In genomic region chr11:12853652-12854296, GRCh38 we compare ENCODE assay signal across 13 cellular contexts.
DNase-seq lines count a peak whose midpoint lies in the region; ATAC-seq and TF ChIP-seq lines count a peak whose summit lies in the region.
"Had no signal": no experiment of that assay in that cellular context is flagged by ENCODE, and none has a peak within 500 bp of the region (broad histone marks: within the 10 kb centered on the region; RNA-seq: fewer than 3 reads in every experiment).

No MANE protein-coding gene starts in this region.

- no peak for TF ChIP-seq POLR2A in adrenal gland (IDR thresholded peaks at IDR 0.05)

- no peaks in the 10 kb centered on the region for H3K9me3 ChIP-seq in adrenal gland (replicated peaks in 1 of 3)
- no peaks in the 10 kb centered on the region for H3K9me3 ChIP-seq in heart right ventricle
- no peaks in the 10 kb centered on the region for H3K9me3 ChIP-seq in BE2C

- 16 to 35% (median 32%) methylated on average over 7 of the region's 7 CpGs for WGBS in adrenal gland, 4 donors
- WGBS in heart right ventricle, 2 donors = 33 to 39% methylated on average over 7 of the region's 7 CpGs

- H3K36me3 Mint-ChIP-seq in nephron progenitor cell (ENCODE audit: low read depth) = peaks cover 17% of the 10 kb centered on the region
- H3K36me3 Mint-ChIP-seq: stimulated activated effector memory CD8-positive, alpha-beta T cell treated with anti-CD3 and anti-CD28 coated beads, Interleukin-12 subunit alpha, Interleukin-12 subunit beta, amount 100 ng/mL, for 72 hours had no signal

- DNase-seq in adrenal gland (peak in 6 of 7 donors; percentile 43 to 84 (median 50)), heart right ventricle (no peak), nephron progenitor cell (no peak), BE2C (no peak)
- DNase-seq: activated B cell treated with CpG ODN at 0.5 μM for 24 hours, head of caudate nucleus, NCI-H1105 treated with DMSO at 0.1 percent for 48 hours had no signal

- ATAC-seq in heart right ventricle (peak in 7 of 8 donors; percentile 29 to 81 (median 56)), HG02852 (IDR thresholded peaks at IDR 0.05; ENCODE audit: unreplicated experiment) (no peak), HG03457 (IDR thresholded peaks at IDR 0.05; ENCODE audit: unreplicated experiment) (no peak), HG03469 (IDR thresholded peaks at IDR 0.05; ENCODE audit: unreplicated experiment) (no peak)
- ATAC-seq: stimulated activated effector memory CD8-positive, alpha-beta T cell treated with anti-CD3 and anti-CD28 coated beads, Interleukin-12 subunit alpha, Interleukin-12 subunit beta, amount 100 ng/mL, for 72 hours had no signal

- H3K27ac ChIP-seq in 22Rv1 = peak overlapping the region; percentile 65
- peak overlapping the region in 4 of 5 donors; percentile 37 to 64 (median 59) for H3K27ac ChIP-seq in adrenal gland
- peak overlapping the region in 5 of 10 donors; percentile 8 to 38 (median 30) for H3K27ac ChIP-seq in heart right ventricle

- H3K4me3 ChIP-seq in adrenal gland = peak overlapping the region in 1 of 4 donors; percentile 14
- no peak overlapping the region for H3K4me3 ChIP-seq in heart right ventricle
- H3K4me3 ChIP-seq in BE2C (ENCODE audit: low read depth, low read length) = no peak overlapping the region

- no peaks in the 10 kb centered on the region for H3K36me3 ChIP-seq in adrenal gland (replicated peaks in 1 of 2)
- no peaks in the 10 kb centered on the region for H3K36me3 ChIP-seq in heart right ventricle
- H3K36me3 ChIP-seq in BE2C = no peaks in the 10 kb centered on the region

- H3K27ac Mint-ChIP-seq in nephron progenitor cell = peak overlapping the region; percentile 14
- H3K27ac Mint-ChIP-seq: activated B cell treated with CpG ODN at 0.5 μM for 24 hours; dendritic cell treated with granulocyte-macrophage colony-stimulating factor and Interleukin-4, amounts not matched to agents 40 ng/mL and 50 ng/mL, for 4 days; stimulated activated effector memory CD8-positive, alpha-beta T cell treated with anti-CD3 and anti-CD28 coated beads, Interleukin-12 subunit alpha, Interleukin-12 subunit beta, amount 100 ng/mL, for 72 hours had no signal

- H3K9me3 Mint-ChIP-seq in nephron progenitor cell = no peaks in the 10 kb centered on the region
- H3K9me3 Mint-ChIP-seq: activated B cell treated with CpG ODN at 0.5 μM for 24 hours; dendritic cell treated with granulocyte-macrophage colony-stimulating factor and Interleukin-4, amounts not matched to agents 40 ng/mL and 50 ng/mL, for 4 days; stimulated activated effector memory CD8-positive, alpha-beta T cell treated with anti-CD3 and anti-CD28 coated beads, Interleukin-12 subunit alpha, Interleukin-12 subunit beta, amount 100 ng/mL, for 72 hours had no signal

- TF ChIP-seq CTCF in 22Rv1 (IDR thresholded peaks at IDR 0.05) = no peak
- TF ChIP-seq CTCF in adrenal gland (IDR thresholded peaks at IDR 0.05) = no peak
- TF ChIP-seq CTCF in heart right ventricle (IDR thresholded peaks at IDR 0.05) = no peak
- no peak for TF ChIP-seq CTCF in nephron progenitor cell (IDR thresholded peaks at IDR 0.05)
- TF ChIP-seq CTCF in BE2C (IDR thresholded peaks at IDR 0.05; ENCODE audit: low read depth, low read length) = no peak

- H3K27me3 Mint-ChIP-seq in nephron progenitor cell (ENCODE audit: low read depth, poor library complexity) = peaks cover 2% of the 10 kb centered on the region

- peaks cover 13 to 18% of the 10 kb centered on the region in 2 donors for H3K4me1 ChIP-seq in adrenal gland (replicated peaks in 1 of 2)
- peaks cover 0 to 26% (median 21%) of the 10 kb centered on the region in 9 donors for H3K4me1 ChIP-seq in heart right ventricle
- H3K4me1 ChIP-seq in BE2C = peaks cover 1% of the 10 kb centered on the region; the same call in 1 of the 2 replicates

- H3K27me3 ChIP-seq in adrenal gland (no peaks in the 10 kb centered on the region), heart right ventricle (no peaks in the 10 kb centered on the region), BE2C (no peaks in the 10 kb centered on the region)

- H3K4me3 Mint-ChIP-seq in nephron progenitor cell = no peak overlapping the region
- H3K4me3 Mint-ChIP-seq: activated B cell treated with CpG ODN at 0.5 μM for 24 hours; dendritic cell treated with granulocyte-macrophage colony-stimulating factor and Interleukin-4, amounts not matched to agents 40 ng/mL and 50 ng/mL, for 4 days; stimulated activated effector memory CD8-positive, alpha-beta T cell treated with anti-CD3 and anti-CD28 coated beads, Interleukin-12 subunit alpha, Interleukin-12 subunit beta, amount 100 ng/mL, for 72 hours had no signal

- intact Hi-C loops in adrenal gland (cut with DNase I) (no loop called here), heart right ventricle (cut with DNase I) (no loop called here)

- peaks cover 4% of the 10 kb centered on the region for H3K4me1 Mint-ChIP-seq in nephron progenitor cell
- H3K4me1 Mint-ChIP-seq: activated B cell treated with CpG ODN at 0.5 μM for 24 hours had no signal

Comparison
In these comparisons a context has a peak if more than half of its experiments do, and no peak if none do; other contexts are left out.
1. DNase-seq: peak in adrenal gland (6 of 7); none in heart right ventricle (0 of 2), nephron progenitor cell (single experiment) and BE2C (single experiment).
2. ATAC-seq: peak in heart right ventricle (7 of 8); none in HG02852 (single experiment), HG03457 (single experiment) and HG03469 (single experiment).